19 cellular contexts compared by ENCODE assay signal in genomic region chr12:82968644-82969339, GRCh38.
"Had no signal": no experiment of that assay in that cellular context is flagged by ENCODE, and none has a peak within 500 bp of the region (broad histone marks: within the 10 kb centered on the region; RNA-seq: fewer than 3 reads in every experiment).

No MANE protein-coding gene starts in this region.

- H3K9me3 ChIP-seq: esophagus squamous epithelium, left lung, psoas muscle, sigmoid colon, suprapubic skin had no signal

- H3K36me3 ChIP-seq: cardiac muscle cell, left lung, suprapubic skin had no signal

- H3K4me1 Mint-ChIP-seq: activated CD4-positive, alpha-beta T cell treated with anti-CD3 and anti-CD28 coated beads for 36 hours had no signal

- H3K4me3 Mint-ChIP-seq: activated CD4-positive, alpha-beta T cell treated with anti-CD3 and anti-CD28 coated beads for 36 hours; activated CD8-positive, alpha-beta T cell treated with anti-CD3 and anti-CD28 coated beads for 36 hours; activated naive CD4-positive, alpha-beta T cell treated with anti-CD3 and anti-CD28 coated beads for 36 hours; activated T-helper 1 cell treated with anti-CD3 and anti-CD28 coated beads, Interleukin-12 subunit alpha, Interleukin-12 subunit beta, Interleukin-2, Interleukin-4 antibody, amounts not matched to agents 30 ng/mL and 10 ng/mL and 1 ng/mL, durations not matched to agents 14 hours and 24 hours and 36 hours; natural killer cell treated with Interleukin-12 subunit alpha and Interleukin-12 subunit beta and Interleukin-15 and Interleukin-18, amount 100 ng/mL, for 72 hours; type B pancreatic cell had no signal

- H3K27me3 Mint-ChIP-seq: activated CD4-positive, alpha-beta T cell treated with anti-CD3 and anti-CD28 coated beads for 36 hours; activated CD8-positive, alpha-beta T cell treated with anti-CD3 and anti-CD28 coated beads for 36 hours; natural killer cell treated with Interleukin-12 subunit alpha and Interleukin-12 subunit beta and Interleukin-15 and Interleukin-18, amount 100 ng/mL, for 72 hours; type B pancreatic cell had no signal

- DNase-seq: activated CD4-positive, alpha-beta T cell treated with anti-CD3 and anti-CD28 coated beads for 36 hours; activated CD8-positive, alpha-beta T cell treated with anti-CD3 and anti-CD28 coated beads for 36 hours; activated naive CD4-positive, alpha-beta T cell treated with anti-CD3 and anti-CD28 coated beads for 36 hours; esophagus squamous epithelium; islet precursor cell; left lung; occipital lobe; psoas muscle; sigmoid colon; stimulated activated CD4-positive, alpha-beta T cell treated with anti-CD3 and anti-CD28 coated beads, Interleukin-12 subunit alpha, Interleukin-12 subunit beta, amount 100 ng/mL, for 4 hours; stimulated activated CD4-positive, alpha-beta T cell treated with anti-CD3 and anti-CD28 coated beads, Interleukin-4, amount 100 ng/mL, for 1 hour; stimulated activated CD8-positive, alpha-beta memory T cell treated with anti-CD3 and anti-CD28 coated beads, Interleukin-4, amount 100 ng/mL, for 48 hours; stimulated activated naive CD8-positive, alpha-beta T cell treated with anti-CD3 and anti-CD28 coated beads, Interleukin-15, Interleukin-2, amounts not matched to agents 100 U/mL and 50 U/mL, for 24 hours had no signal

- H3K36me3 Mint-ChIP-seq: natural killer cell treated with Interleukin-12 subunit alpha and Interleukin-12 subunit beta and Interleukin-15 and Interleukin-18, amount 100 ng/mL, for 72 hours had no signal

- H3K9me3 Mint-ChIP-seq: activated CD8-positive, alpha-beta T cell treated with anti-CD3 and anti-CD28 coated beads for 36 hours; activated naive CD4-positive, alpha-beta T cell treated with anti-CD3 and anti-CD28 coated beads for 36 hours; activated T-helper 1 cell treated with anti-CD3 and anti-CD28 coated beads, Interleukin-12 subunit alpha, Interleukin-12 subunit beta, Interleukin-2, Interleukin-4 antibody, amounts not matched to agents 30 ng/mL and 10 ng/mL and 1 ng/mL, durations not matched to agents 14 hours and 24 hours and 36 hours; type B pancreatic cell had no signal

- H3K27me3 ChIP-seq: cardiac muscle cell, esophagus squamous epithelium, left lung, sigmoid colon, suprapubic skin had no signal

- H3K27ac ChIP-seq: cardiac muscle cell, esophagus squamous epithelium, left lung, psoas muscle, sigmoid colon, suprapubic skin, VCaP had no signal

- H3K4me3 ChIP-seq: cardiac muscle cell, esophagus squamous epithelium, left lung, psoas muscle, sigmoid colon, suprapubic skin had no signal

- H3K27ac Mint-ChIP-seq: activated CD4-positive, alpha-beta T cell treated with anti-CD3 and anti-CD28 coated beads for 36 hours; activated CD8-positive, alpha-beta T cell treated with anti-CD3 and anti-CD28 coated beads for 36 hours; activated naive CD4-positive, alpha-beta T cell treated with anti-CD3 and anti-CD28 coated beads for 36 hours; activated T-helper 1 cell treated with anti-CD3 and anti-CD28 coated beads, Interleukin-12 subunit alpha, Interleukin-12 subunit beta, Interleukin-2, Interleukin-4 antibody, amounts not matched to agents 30 ng/mL and 10 ng/mL and 1 ng/mL, durations not matched to agents 14 hours and 24 hours and 36 hours; natural killer cell treated with Interleukin-12 subunit alpha and Interleukin-12 subunit beta and Interleukin-15 and Interleukin-18, amount 100 ng/mL, for 72 hours; type B pancreatic cell had no signal

- H3K4me1 ChIP-seq: esophagus squamous epithelium, psoas muscle had no signal
